ENCODE assay signal across 35 cellular contexts in the genomic region with DNA sequence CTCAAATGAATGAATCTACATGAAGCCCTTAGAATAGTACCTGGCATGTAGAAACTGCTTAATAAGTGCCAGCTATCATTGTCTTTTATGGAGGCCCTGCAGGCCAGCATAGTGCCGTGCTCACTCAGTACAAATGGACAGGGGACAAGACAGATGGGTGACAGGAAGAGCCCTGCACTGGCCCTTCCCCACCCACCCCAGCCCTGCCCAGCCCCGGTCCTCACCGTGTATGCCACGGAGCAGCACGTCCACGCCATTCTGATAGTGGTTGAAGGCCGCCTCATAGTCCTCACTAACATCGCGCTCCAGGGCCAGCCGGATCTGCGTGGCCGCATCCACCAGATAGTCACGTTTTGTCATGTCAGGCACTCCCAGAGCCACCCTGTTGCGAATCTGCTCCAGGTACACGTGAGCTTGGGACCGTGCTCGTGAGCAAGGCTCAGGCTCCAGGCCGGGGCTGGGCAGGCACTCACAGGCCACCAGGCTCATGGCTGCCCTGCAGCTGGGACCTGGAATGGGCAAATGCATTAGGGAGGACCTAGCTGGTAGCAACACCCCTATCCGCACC. TPM values are rescaled to one million over a fixed set of nuclear protein-coding genes. Genes with fewer than 3 reads are reported as not detected.
"Had no signal": no experiment of that assay in that cellular context is flagged by ENCODE, and none has a peak within 500 bp of the region (broad histone marks: within the 10 kb centered on the region; RNA-seq: fewer than 3 reads in every experiment).

No MANE protein-coding gene starts in this region.

- ATAC-seq: activated CD4-positive, CD25-positive, alpha-beta regulatory T cell treated with anti-CD3 and anti-CD28 coated beads, Interleukin-2, amount 50 U/mL, for 24 hours; activated naive CD4-positive, alpha-beta T cell treated with anti-CD3 and anti-CD28 coated beads, Interleukin-2, amount 50 U/mL, for 72 hours; activated T-cell treated with anti-CD3 and anti-CD28 coated beads, Interleukin-2, amount 50 U/mL, for 72 hours; effector memory CD8-positive, alpha-beta T cell; gastroesophageal sphincter had no signal

- H3K27me3 ChIP-seq: ascending aorta, brain microvascular endothelial cell, esophagus squamous epithelium, gastroesophageal sphincter had no signal

- H3K4me3 ChIP-seq: ascending aorta, esophagus squamous epithelium, gastroesophageal sphincter had no signal

- H3K9me3 ChIP-seq: ascending aorta, esophagus squamous epithelium, gastroesophageal sphincter had no signal

- H3K36me3 Mint-ChIP-seq: activated naive CD4-positive, alpha-beta T cell treated with anti-CD3 and anti-CD28 coated beads, Interleukin-2, amount 10 ng/mL, durations not matched to agents 7 days and 5 days; activated naive CD4-positive, alpha-beta T cell treated with anti-CD3 and anti-CD28 coated beads, Interleukin-2, amount 50 U/mL, for 72 hours; activated naive CD8-positive, alpha-beta T cell treated with anti-CD3 and anti-CD28 coated beads, Interleukin-2, amount 10 ng/mL, durations not matched to agents 7 days and 5 days had no signal

- FAIRE-seq: bronchial epithelial cell, TTC549 had no signal

- H3K9me3 Mint-ChIP-seq: activated B cell treated with CpG ODN at 0.5 μM for 24 hours; activated CD4-positive, alpha-beta memory T cell treated with anti-CD3 and anti-CD28 coated beads, Interleukin-2, amount 10 ng/mL, durations not matched to agents 7 days and 5 days; activated naive CD4-positive, alpha-beta T cell treated with anti-CD3 and anti-CD28 coated beads, Interleukin-2, amount 10 ng/mL, durations not matched to agents 7 days and 5 days; activated naive CD4-positive, alpha-beta T cell treated with anti-CD3 and anti-CD28 coated beads, Interleukin-2, amount 50 U/mL, for 72 hours; activated naive CD8-positive, alpha-beta T cell treated with anti-CD3 and anti-CD28 coated beads, Interleukin-2, amount 10 ng/mL, durations not matched to agents 7 days and 5 days; activated T-cell treated with anti-CD3 and anti-CD28 coated beads, Interleukin-2, amount 50 U/mL, for 24 hours; activated T-cell treated with anti-CD3 and anti-CD28 coated beads, Interleukin-2, amount 50 U/mL, for 72 hours; central memory CD8-positive, alpha-beta T cell; effector memory CD8-positive, alpha-beta T cell had no signal

- H3K27ac Mint-ChIP-seq: activated B cell treated with CpG ODN at 0.5 μM for 24 hours; activated CD4-positive, alpha-beta memory T cell treated with anti-CD3 and anti-CD28 coated beads, Interleukin-2, amount 10 ng/mL, durations not matched to agents 7 days and 5 days; activated naive CD4-positive, alpha-beta T cell treated with anti-CD3 and anti-CD28 coated beads, Interleukin-2, amount 10 ng/mL, durations not matched to agents 7 days and 5 days; activated naive CD8-positive, alpha-beta T cell treated with anti-CD3 and anti-CD28 coated beads, Interleukin-2, amount 10 ng/mL, durations not matched to agents 7 days and 5 days; activated T-cell treated with anti-CD3 and anti-CD28 coated beads, Interleukin-2, amount 50 U/mL, for 72 hours; effector memory CD8-positive, alpha-beta T cell had no signal

- H3K36me3 ChIP-seq: ascending aorta, brain microvascular endothelial cell, esophagus squamous epithelium had no signal

- H3K4me3 Mint-ChIP-seq: activated B cell treated with CpG ODN at 0.5 μM for 24 hours; activated CD4-positive, alpha-beta memory T cell treated with anti-CD3 and anti-CD28 coated beads, Interleukin-2, amount 10 ng/mL, durations not matched to agents 7 days and 5 days; activated naive CD4-positive, alpha-beta T cell treated with anti-CD3 and anti-CD28 coated beads, Interleukin-2, amount 10 ng/mL, durations not matched to agents 7 days and 5 days; activated T-cell treated with anti-CD3 and anti-CD28 coated beads, Interleukin-2, amount 50 U/mL, for 72 hours; central memory CD8-positive, alpha-beta T cell; effector memory CD8-positive, alpha-beta T cell had no signal

- H3K4me1 Mint-ChIP-seq: central memory CD8-positive, alpha-beta T cell had no signal

- DNase-seq: activated B cell treated with CpG ODN at 0.5 μM for 24 hours; activated CD4-positive, alpha-beta memory T cell treated with anti-CD3 and anti-CD28 coated beads, Interleukin-2, amount 10 ng/mL, durations not matched to agents 7 days and 5 days; activated CD4-positive, alpha-beta T cell treated with anti-CD3 and anti-CD28 coated beads for 48 hours; activated CD8-positive, alpha-beta memory T cell treated with anti-CD3 and anti-CD28 coated beads, Interleukin-2, amount 50 U/mL, for 48 hours; activated gamma-delta T cell; activated naive CD4-positive, alpha-beta T cell; activated naive CD4-positive, alpha-beta T cell treated with anti-CD3 and anti-CD28 coated beads, Interleukin-2, amount 10 ng/mL, durations not matched to agents 7 days and 5 days; activated naive CD8-positive, alpha-beta T cell treated with anti-CD3 and anti-CD28 coated beads, Interleukin-2, amount 10 ng/mL, durations not matched to agents 7 days and 5 days; activated T-cell treated with anti-CD3 and anti-CD28 coated beads for 4 hours; activated T-cell treated with anti-CD3 and anti-CD28 coated beads, Interleukin-2, amount 50 U/mL, for 24 hours; activated T-cell treated with anti-CD3 and anti-CD28 coated beads, Interleukin-2, amount 50 U/mL, for 72 hours; brain microvascular endothelial cell; cortex of kidney; dermis blood vessel endothelial cell; effector CD4-positive, alpha-beta T cell; effector memory CD8-positive, alpha-beta T cell; esophagus squamous epithelium; foreskin melanocyte; head of caudate nucleus; T-helper 2 cell had no signal

- H3K27me3 Mint-ChIP-seq: activated B cell treated with CpG ODN at 0.5 μM for 24 hours had no signal

- H3K27ac ChIP-seq: ascending aorta, brain microvascular endothelial cell, epithelial cell of prostate, esophagus squamous epithelium, gastroesophageal sphincter, VCaP had no signal

RNA-seq across cellular contexts. Expression of a gene that starts 34.3 kb away (rescaled TPM):
- total RNA-seq: activated B cell treated with CpG ODN at 0.5 μM for 24 hours had no signal

RNA-seq across cellular contexts. Expression of a gene that starts 45.2 kb away (rescaled TPM):
- total RNA-seq: activated B cell treated with CpG ODN at 0.5 μM for 24 hours; activated CD4-positive, alpha-beta memory T cell treated with anti-CD3 and anti-CD28 coated beads, Interleukin-2, amount 10 ng/mL, durations not matched to agents 7 days and 5 days; ascending aorta; bronchial epithelial cell; cardiac septum; cerebellum; dermis blood vessel endothelial cell; esophagus squamous epithelium; fibroblast of lung; fibroblast of villous mesenchyme; glomerular endothelial cell had no signal
- polyA plus RNA-seq: esophagus had no signal
